Comparison of ENCODE assay signal across 1 cellular context in the genomic region with DNA sequence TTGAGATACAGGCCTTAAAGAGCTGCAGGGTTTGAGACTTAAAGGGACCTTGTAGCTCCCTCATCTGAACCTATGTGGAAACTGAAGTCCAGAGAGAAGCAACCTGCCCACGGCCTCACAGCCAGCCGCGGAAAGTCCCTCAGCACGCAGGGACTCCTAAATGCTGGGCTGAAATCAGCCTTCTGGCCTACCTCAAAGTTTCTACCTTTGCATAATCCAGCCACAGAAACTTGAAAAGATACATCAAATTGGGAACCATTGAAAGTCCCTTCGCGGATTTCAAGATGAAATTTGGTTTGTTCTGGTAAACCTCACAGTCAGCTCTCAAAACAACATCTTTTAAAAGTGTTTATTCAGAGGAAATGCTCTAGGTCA.
TF ChIP-seq lines count a peak whose summit lies in the region.

No MANE protein-coding gene starts in this region.

TF ChIP-seq in GM12878, 131 proteins besides CTCF, POLR2A, EP300 and RAD21 (continued from another document):
- TF ChIP-seq, protein P1, sequence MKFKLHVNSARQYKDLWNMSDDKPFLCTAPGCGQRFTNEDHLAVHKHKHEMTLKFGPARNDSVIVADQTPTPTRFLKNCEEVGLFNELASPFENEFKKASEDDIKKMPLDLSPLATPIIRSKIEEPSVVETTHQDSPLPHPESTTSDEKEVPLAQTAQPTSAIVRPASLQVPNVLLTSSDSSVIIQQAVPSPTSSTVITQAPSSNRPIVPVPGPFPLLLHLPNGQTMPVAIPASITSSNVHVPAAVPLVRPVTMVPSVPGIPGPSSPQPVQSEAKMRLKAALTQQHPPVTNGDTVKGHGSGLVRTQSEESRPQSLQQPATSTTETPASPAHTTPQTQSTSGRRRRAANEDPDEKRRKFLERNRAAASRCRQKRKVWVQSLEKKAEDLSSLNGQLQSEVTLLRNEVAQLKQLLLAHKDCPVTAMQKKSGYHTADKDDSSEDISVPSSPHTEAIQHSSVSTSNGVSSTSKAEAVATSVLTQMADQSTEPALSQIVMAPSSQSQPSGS (IDR thresholded peaks at IDR 0.05; ENCODE audit: low read length), result peak; percentile 58; the same call in 1 of the 2 replicates
- TF ChIP-seq, protein P2, sequence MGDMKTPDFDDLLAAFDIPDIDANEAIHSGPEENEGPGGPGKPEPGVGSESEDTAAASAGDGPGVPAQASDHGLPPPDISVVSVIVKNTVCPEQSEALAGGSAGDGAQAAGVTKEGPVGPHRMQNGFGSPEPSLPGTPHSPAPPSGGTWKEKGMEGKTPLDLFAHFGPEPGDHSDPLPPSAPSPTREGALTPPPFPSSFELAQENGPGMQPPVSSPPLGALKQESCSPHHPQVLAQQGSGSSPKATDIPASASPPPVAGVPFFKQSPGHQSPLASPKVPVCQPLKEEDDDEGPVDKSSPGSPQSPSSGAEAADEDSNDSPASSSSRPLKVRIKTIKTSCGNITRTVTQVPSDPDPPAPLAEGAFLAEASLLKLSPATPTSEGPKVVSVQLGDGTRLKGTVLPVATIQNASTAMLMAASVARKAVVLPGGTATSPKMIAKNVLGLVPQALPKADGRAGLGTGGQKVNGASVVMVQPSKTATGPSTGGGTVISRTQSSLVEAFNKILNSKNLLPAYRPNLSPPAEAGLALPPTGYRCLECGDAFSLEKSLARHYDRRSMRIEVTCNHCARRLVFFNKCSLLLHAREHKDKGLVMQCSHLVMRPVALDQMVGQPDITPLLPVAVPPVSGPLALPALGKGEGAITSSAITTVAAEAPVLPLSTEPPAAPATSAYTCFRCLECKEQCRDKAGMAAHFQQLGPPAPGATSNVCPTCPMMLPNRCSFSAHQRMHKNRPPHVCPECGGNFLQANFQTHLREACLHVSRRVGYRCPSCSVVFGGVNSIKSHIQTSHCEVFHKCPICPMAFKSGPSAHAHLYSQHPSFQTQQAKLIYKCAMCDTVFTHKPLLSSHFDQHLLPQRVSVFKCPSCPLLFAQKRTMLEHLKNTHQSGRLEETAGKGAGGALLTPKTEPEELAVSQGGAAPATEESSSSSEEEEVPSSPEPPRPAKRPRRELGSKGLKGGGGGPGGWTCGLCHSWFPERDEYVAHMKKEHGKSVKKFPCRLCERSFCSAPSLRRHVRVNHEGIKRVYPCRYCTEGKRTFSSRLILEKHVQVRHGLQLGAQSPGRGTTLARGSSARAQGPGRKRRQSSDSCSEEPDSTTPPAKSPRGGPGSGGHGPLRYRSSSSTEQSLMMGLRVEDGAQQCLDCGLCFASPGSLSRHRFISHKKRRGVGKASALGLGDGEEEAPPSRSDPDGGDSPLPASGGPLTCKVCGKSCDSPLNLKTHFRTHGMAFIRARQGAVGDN (IDR thresholded peaks at IDR 0.05), result no peak
- no peak for TF ChIP-seq CBFB (IDR thresholded peaks at IDR 0.05; ENCODE audit: low read depth)
- TF ChIP-seq MTA2 (IDR thresholded peaks at IDR 0.05; ENCODE audit: low read depth), result peak; percentile 58; the same call in 1 of the 2 replicates
- TF ChIP-seq CBX3 (IDR thresholded peaks at IDR 0.05; ENCODE audit: borderline replicate concordance, low read depth), result no peak
- no peak for TF ChIP-seq EGR1 (IDR thresholded peaks at IDR 0.05; ENCODE audit: borderline replicate concordance in 1 of 2, low read depth in 2 of 2, low read length in 2 of 2)
- no peak for TF ChIP-seq NRF1 (conservative IDR thresholded peaks at IDR 0.05; ENCODE audit: low read depth, low read length)
